1 cellular context compared by ENCODE assay signal in the genomic region with DNA sequence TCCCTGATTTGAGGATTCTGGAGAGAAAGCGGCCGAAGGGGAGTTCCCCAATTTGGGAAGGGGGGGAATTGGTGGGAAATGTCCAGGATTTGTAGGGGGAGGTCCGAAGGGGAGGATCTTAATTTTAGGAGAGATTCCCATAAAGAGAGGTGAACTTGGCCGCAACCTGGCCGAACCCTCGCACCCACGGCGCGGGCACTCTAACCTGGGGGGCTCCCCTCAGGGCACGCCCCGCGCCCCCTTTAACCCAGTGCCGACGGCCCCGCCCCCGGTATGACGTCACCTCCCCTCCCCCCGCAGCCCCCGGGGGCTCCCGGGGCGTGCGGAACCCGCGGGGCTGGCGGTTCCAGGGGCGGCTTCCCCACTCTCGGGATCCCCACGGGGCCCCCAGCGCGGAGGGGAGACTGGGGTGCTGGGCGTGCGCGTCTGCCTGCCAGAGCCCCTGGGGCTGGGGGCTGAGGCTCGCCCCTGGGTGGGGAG.
TF ChIP-seq lines count a peak whose summit lies in the region.

No MANE protein-coding gene starts in this region.

TF ChIP-seq in GM12878, 131 proteins besides CTCF, POLR2A, EP300 and RAD21 (continued from another document):
- TF ChIP-seq, protein P1, sequence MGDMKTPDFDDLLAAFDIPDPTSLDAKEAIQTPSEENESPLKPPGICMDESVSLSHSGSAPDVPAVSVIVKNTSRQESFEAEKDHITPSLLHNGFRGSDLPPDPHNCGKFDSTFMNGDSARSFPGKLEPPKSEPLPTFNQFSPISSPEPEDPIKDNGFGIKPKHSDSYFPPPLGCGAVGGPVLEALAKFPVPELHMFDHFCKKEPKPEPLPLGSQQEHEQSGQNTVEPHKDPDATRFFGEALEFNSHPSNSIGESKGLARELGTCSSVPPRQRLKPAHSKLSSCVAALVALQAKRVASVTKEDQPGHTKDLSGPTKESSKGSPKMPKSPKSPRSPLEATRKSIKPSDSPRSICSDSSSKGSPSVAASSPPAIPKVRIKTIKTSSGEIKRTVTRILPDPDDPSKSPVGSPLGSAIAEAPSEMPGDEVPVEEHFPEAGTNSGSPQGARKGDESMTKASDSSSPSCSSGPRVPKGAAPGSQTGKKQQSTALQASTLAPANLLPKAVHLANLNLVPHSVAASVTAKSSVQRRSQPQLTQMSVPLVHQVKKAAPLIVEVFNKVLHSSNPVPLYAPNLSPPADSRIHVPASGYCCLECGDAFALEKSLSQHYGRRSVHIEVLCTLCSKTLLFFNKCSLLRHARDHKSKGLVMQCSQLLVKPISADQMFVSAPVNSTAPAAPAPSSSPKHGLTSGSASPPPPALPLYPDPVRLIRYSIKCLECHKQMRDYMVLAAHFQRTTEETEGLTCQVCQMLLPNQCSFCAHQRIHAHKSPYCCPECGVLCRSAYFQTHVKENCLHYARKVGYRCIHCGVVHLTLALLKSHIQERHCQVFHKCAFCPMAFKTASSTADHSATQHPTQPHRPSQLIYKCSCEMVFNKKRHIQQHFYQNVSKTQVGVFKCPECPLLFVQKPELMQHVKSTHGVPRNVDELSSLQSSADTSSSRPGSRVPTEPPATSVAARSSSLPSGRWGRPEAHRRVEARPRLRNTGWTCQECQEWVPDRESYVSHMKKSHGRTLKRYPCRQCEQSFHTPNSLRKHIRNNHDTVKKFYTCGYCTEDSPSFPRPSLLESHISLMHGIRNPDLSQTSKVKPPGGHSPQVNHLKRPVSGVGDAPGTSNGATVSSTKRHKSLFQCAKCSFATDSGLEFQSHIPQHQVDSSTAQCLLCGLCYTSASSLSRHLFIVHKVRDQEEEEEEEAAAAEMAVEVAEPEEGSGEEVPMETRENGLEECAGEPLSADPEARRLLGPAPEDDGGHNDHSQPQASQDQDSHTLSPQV (IDR thresholded peaks at IDR 0.05) = no peak
TF ChIP-seq in GM12878: peak in this region for 4.
